ENCODE assay signal across 17 cellular contexts in genomic region chr2:138495384-138495783, GRCh38. TPM values are rescaled to one million over a fixed set of nuclear protein-coding genes. Genes with fewer than 3 reads are reported as not detected.
DNase-seq lines count a peak whose midpoint lies in the region; ATAC-seq and TF ChIP-seq lines count a peak whose summit lies in the region.
"Had no signal": no experiment of that assay in that cellular context is flagged by ENCODE, and none has a peak within 500 bp of the region (broad histone marks: within the 10 kb centered on the region; RNA-seq: fewer than 3 reads in every experiment).

No MANE protein-coding gene starts in this region.

- H3K9me3 ChIP-seq in left ventricle myocardium inferior (replicated peaks), result no peaks in the 10 kb centered on the region
- H3K9me3 ChIP-seq: BLaER1 treated with 17β-estradiol and CSF1 and Interleukin-3, amounts not matched to agents 10 nM and 100 nM had no signal

- no peaks in the 10 kb centered on the region for H3K9me3 Mint-ChIP-seq in WTC11
- H3K9me3 Mint-ChIP-seq in stimulated activated naive B cell treated with anti-CD40 and anti-IgM and Interleukin-4, amounts not matched to agents 10 μg/mL and 1 μg/mL and 100 μg/mL, for 72 hours, result no peaks in the 10 kb centered on the region
- no peaks in the 10 kb centered on the region for H3K9me3 Mint-ChIP-seq in activated naive CD8-positive, alpha-beta T cell treated with anti-CD3 and anti-CD28 coated beads for 36 hours
- no peaks in the 10 kb centered on the region for H3K9me3 Mint-ChIP-seq in activated T-helper 2 cell treated with anti-CD3 and anti-CD28 coated beads, Interferon-gamma antibody, Interleukin-2, Interleukin-4, amounts not matched to agents 10 μg/mL and 5 μg/mL and 100 μg/mL, durations not matched to agents 14 hours and 24 hours and 36 hours
- H3K9me3 Mint-ChIP-seq: CD4-positive, CD25-positive, alpha-beta regulatory T cell had no signal

- CTCF ChIA-PET in WTC11 (lab: Charles Lee), result no interaction called here

- no peaks in the 10 kb centered on the region for H3K36me3 Mint-ChIP-seq in WTC11
- H3K36me3 Mint-ChIP-seq in stimulated activated naive B cell treated with anti-CD40 and anti-IgM and Interleukin-4, amounts not matched to agents 10 μg/mL and 1 μg/mL and 100 μg/mL, for 72 hours, result peaks cover 16 to 39% of the 10 kb centered on the region in 2 donors
- peaks cover 5% of the 10 kb centered on the region for H3K36me3 Mint-ChIP-seq in activated naive CD8-positive, alpha-beta T cell treated with anti-CD3 and anti-CD28 coated beads for 36 hours
- H3K36me3 Mint-ChIP-seq in activated T-helper 2 cell treated with anti-CD3 and anti-CD28 coated beads, Interferon-gamma antibody, Interleukin-2, Interleukin-4, amounts not matched to agents 10 μg/mL and 5 μg/mL and 100 μg/mL, durations not matched to agents 14 hours and 24 hours and 36 hours (ENCODE audit: low read depth), result no peaks in the 10 kb centered on the region
- H3K36me3 Mint-ChIP-seq: CD4-positive, CD25-positive, alpha-beta regulatory T cell had no signal

- ATAC-seq in Right ventricle myocardium superior (ENCODE audit: poor library complexity) (peak; percentile 89), WTC11 (no peak), left ventricle myocardium superior (peak; percentile 89)
- no peak for ATAC-seq in stimulated activated naive B cell treated with anti-CD40 and anti-IgM and Interleukin-4, amounts not matched to agents 10 μg/mL and 1 μg/mL and 100 μg/mL, for 72 hours (replicated peaks)
- ATAC-seq: GM12878, HCT116 had no signal

- H3K4me1 ChIP-seq in left ventricle myocardium inferior, result peaks cover 4% of the 10 kb centered on the region

- no peak overlapping the region for H3K4me3 Mint-ChIP-seq in WTC11
- H3K4me3 Mint-ChIP-seq in stimulated activated naive B cell treated with anti-CD40 and anti-IgM and Interleukin-4, amounts not matched to agents 10 μg/mL and 1 μg/mL and 100 μg/mL, for 72 hours, result no peak overlapping the region
- no peak overlapping the region for H3K4me3 Mint-ChIP-seq in activated naive CD8-positive, alpha-beta T cell treated with anti-CD3 and anti-CD28 coated beads for 36 hours
- H3K4me3 Mint-ChIP-seq in activated T-helper 2 cell treated with anti-CD3 and anti-CD28 coated beads, Interferon-gamma antibody, Interleukin-2, Interleukin-4, amounts not matched to agents 10 μg/mL and 5 μg/mL and 100 μg/mL, durations not matched to agents 14 hours and 24 hours and 36 hours (ENCODE audit: low read depth), result no peak overlapping the region

- POLR2A ChIA-PET in WTC11 (lab: Charles Lee), result no interaction called here

- H3K27me3 Mint-ChIP-seq in WTC11 (ENCODE audit: low read depth), result no peaks in the 10 kb centered on the region
- H3K27me3 Mint-ChIP-seq in stimulated activated naive B cell treated with anti-CD40 and anti-IgM and Interleukin-4, amounts not matched to agents 10 μg/mL and 1 μg/mL and 100 μg/mL, for 72 hours, result no peaks in the 10 kb centered on the region
- no peaks in the 10 kb centered on the region for H3K27me3 Mint-ChIP-seq in activated naive CD8-positive, alpha-beta T cell treated with anti-CD3 and anti-CD28 coated beads for 36 hours
- peaks cover 21% of the 10 kb centered on the region for H3K27me3 Mint-ChIP-seq in activated T-helper 2 cell treated with anti-CD3 and anti-CD28 coated beads, Interferon-gamma antibody, Interleukin-2, Interleukin-4, amounts not matched to agents 10 μg/mL and 5 μg/mL and 100 μg/mL, durations not matched to agents 14 hours and 24 hours and 36 hours (ENCODE audit: low read depth)
- H3K27me3 Mint-ChIP-seq: CD4-positive, CD25-positive, alpha-beta regulatory T cell had no signal

- TF ChIP-seq CTCF in left ventricle myocardium inferior (IDR thresholded peaks at IDR 0.05; ENCODE audit: borderline replicate concordance) (no peak), WTC11 (IDR thresholded peaks at IDR 0.05) (no peak)

- no peaks in the 10 kb centered on the region for H3K27me3 ChIP-seq in left ventricle myocardium inferior (ENCODE audit: low read depth)
- H3K27me3 ChIP-seq: BLaER1 treated with 17β-estradiol and CSF1 and Interleukin-3, amounts not matched to agents 10 nM and 100 nM had no signal

- DNase-seq in Right ventricle myocardium superior (no peak), left ventricle myocardium inferior (no peak), WTC11 (ENCODE audit: low spot score) (no peak), left ventricle myocardium superior (no peak)
- DNase-seq in stimulated activated naive B cell treated with anti-CD40 and anti-IgM and Interleukin-4, amounts not matched to agents 10 μg/mL and 1 μg/mL and 100 μg/mL, for 72 hours, result no peak
- DNase-seq in activated T-cell treated with anti-CD3 and anti-CD28 coated beads, Interleukin-2, amount 50 U/mL, for 1 hour, result no peak
- DNase-seq in activated naive CD8-positive, alpha-beta T cell treated with anti-CD3 and anti-CD28 coated beads for 36 hours, result no peak
- no peak for DNase-seq in activated T-helper 2 cell treated with anti-CD3 and anti-CD28 coated beads, Interferon-gamma antibody, Interleukin-2, Interleukin-4, amounts not matched to agents 10 μg/mL and 5 μg/mL and 100 μg/mL, durations not matched to agents 14 hours and 24 hours and 36 hours (ENCODE audit: low spot score)
- DNase-seq: 8988T; AML-193; Calu3; CD4-positive, CD25-positive, alpha-beta regulatory T cell; DMS 273 treated with DMSO at 0.1 percent for 48 hours; GM23248 had no signal

- intact Hi-C loops in Right ventricle myocardium superior (cut with DNase I) (no loop called here), left ventricle myocardium inferior (cut with micrococcal nuclease) (no loop called here), left ventricle myocardium superior (cut with micrococcal nuclease) (no loop called here)
- intact Hi-C loops in activated T-helper 2 cell treated with anti-CD3 and anti-CD28 coated beads, Interferon-gamma antibody, Interleukin-2, Interleukin-4, amounts not matched to agents 10 μg/mL and 5 μg/mL and 100 μg/mL, durations not matched to agents 14 hours and 24 hours and 36 hours (cut with micrococcal nuclease), result no loop called here

- H3K36me3 ChIP-seq in left ventricle myocardium inferior, result no peaks in the 10 kb centered on the region
- H3K36me3 ChIP-seq: BLaER1 treated with 17β-estradiol and CSF1 and Interleukin-3, amounts not matched to agents 10 nM and 100 nM had no signal

- H3K4me3 ChIP-seq in left ventricle myocardium inferior, result no peak overlapping the region
- H3K4me3 ChIP-seq: BLaER1 treated with 17β-estradiol and CSF1 and Interleukin-3, amounts not matched to agents 10 nM and 100 nM; GM12878; GM23248 had no signal

- H3K27ac Mint-ChIP-seq in WTC11, result peak overlapping the region; percentile 55; the same call in 1 of the 2 replicates
- H3K27ac Mint-ChIP-seq in stimulated activated naive B cell treated with anti-CD40 and anti-IgM and Interleukin-4, amounts not matched to agents 10 μg/mL and 1 μg/mL and 100 μg/mL, for 72 hours, result peak overlapping the region; percentile 43
- no peak overlapping the region for H3K27ac Mint-ChIP-seq in activated naive CD8-positive, alpha-beta T cell treated with anti-CD3 and anti-CD28 coated beads for 36 hours
- no peak overlapping the region for H3K27ac Mint-ChIP-seq in activated T-helper 2 cell treated with anti-CD3 and anti-CD28 coated beads, Interferon-gamma antibody, Interleukin-2, Interleukin-4, amounts not matched to agents 10 μg/mL and 5 μg/mL and 100 μg/mL, durations not matched to agents 14 hours and 24 hours and 36 hours
- H3K27ac Mint-ChIP-seq: CD4-positive, CD25-positive, alpha-beta regulatory T cell had no signal

- no peak overlapping the region for H3K27ac ChIP-seq in left ventricle myocardium inferior (replicated peaks)
- H3K27ac ChIP-seq: BLaER1 treated with 17β-estradiol and CSF1 and Interleukin-3, amounts not matched to agents 10 nM and 100 nM; GM23248 had no signal

- peaks cover 22% of the 10 kb centered on the region for H3K4me1 Mint-ChIP-seq in WTC11
- peaks cover 0 to 1% of the 10 kb centered on the region in 2 donors for H3K4me1 Mint-ChIP-seq in stimulated activated naive B cell treated with anti-CD40 and anti-IgM and Interleukin-4, amounts not matched to agents 10 μg/mL and 1 μg/mL and 100 μg/mL, for 72 hours
- peaks cover 6% of the 10 kb centered on the region for H3K4me1 Mint-ChIP-seq in activated naive CD8-positive, alpha-beta T cell treated with anti-CD3 and anti-CD28 coated beads for 36 hours
- H3K4me1 Mint-ChIP-seq in activated T-helper 2 cell treated with anti-CD3 and anti-CD28 coated beads, Interferon-gamma antibody, Interleukin-2, Interleukin-4, amounts not matched to agents 10 μg/mL and 5 μg/mL and 100 μg/mL, durations not matched to agents 14 hours and 24 hours and 36 hours (ENCODE audit: low read depth), result peaks cover 10% of the 10 kb centered on the region

TF ChIP-seq in WTC11, 78 proteins besides CTCF, POLR2A, EP300 and RAD21:
- TF ChIP-seq, protein P1, sequence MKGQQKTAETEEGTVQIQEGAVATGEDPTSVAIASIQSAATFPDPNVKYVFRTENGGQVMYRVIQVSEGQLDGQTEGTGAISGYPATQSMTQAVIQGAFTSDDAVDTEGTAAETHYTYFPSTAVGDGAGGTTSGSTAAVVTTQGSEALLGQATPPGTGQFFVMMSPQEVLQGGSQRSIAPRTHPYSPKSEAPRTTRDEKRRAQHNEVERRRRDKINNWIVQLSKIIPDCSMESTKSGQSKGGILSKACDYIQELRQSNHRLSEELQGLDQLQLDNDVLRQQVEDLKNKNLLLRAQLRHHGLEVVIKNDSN (CRISPR knock-in tag; IDR thresholded peaks at IDR 0.05), result no peak
- TF ChIP-seq ZNF317 (CRISPR knock-in tag; IDR thresholded peaks at IDR 0.05; ENCODE audit: borderline replicate concordance, low read depth) (no peak), SP1 (CRISPR knock-in tag; conservative IDR thresholded peaks at IDR 0.05) (no peak), ZNF232 (CRISPR knock-in tag; IDR thresholded peaks at IDR 0.05) (no peak), RORB (CRISPR knock-in tag; IDR thresholded peaks at IDR 0.05) (no peak), ZNF396 (CRISPR knock-in tag; IDR thresholded peaks at IDR 0.05; ENCODE audit: borderline replicate concordance) (no peak), ELF4 (CRISPR knock-in tag; IDR thresholded peaks at IDR 0.05; ENCODE audit: low read depth) (no peak)
- TF ChIP-seq, protein P2, sequence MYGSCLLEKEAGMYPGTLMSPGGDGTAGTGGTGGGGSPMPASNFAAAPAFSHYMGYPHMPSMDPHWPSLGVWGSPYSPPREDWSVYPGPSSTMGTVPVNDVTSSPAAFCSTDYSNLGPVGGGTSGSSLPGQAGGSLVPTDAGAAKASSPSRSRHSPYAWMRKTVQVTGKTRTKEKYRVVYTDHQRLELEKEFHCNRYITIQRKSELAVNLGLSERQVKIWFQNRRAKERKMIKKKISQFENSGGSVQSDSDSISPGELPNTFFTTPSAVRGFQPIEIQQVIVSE (CRISPR knock-in tag; IDR thresholded peaks at IDR 0.05; ENCODE audit: borderline replicate concordance), result no peak
TF ChIP-seq in WTC11: peak in this region for 0.

RNA-seq across cellular contexts. Expression of gene SPOPL, which starts 6.2 kb away (rescaled TPM):
- total RNA-seq in Right ventricle myocardium superior (12.9 TPM), left ventricle myocardium inferior (13.5 TPM), WTC11 (2021) (10.3 to 13.3 TPM (median 11.4 TPM) in 3 replicates), left ventricle myocardium superior (12.7 TPM)
- total RNA-seq in activated naive CD8-positive, alpha-beta T cell treated with anti-CD3 and anti-CD28 coated beads for 36 hours, result 10 to 100 TPM; 14.3 to 14.6 TPM
- total RNA-seq in activated T-helper 2 cell treated with anti-CD3 and anti-CD28 coated beads, Interferon-gamma antibody, Interleukin-2, Interleukin-4, amounts not matched to agents 10 μg/mL and 5 μg/mL and 100 μg/mL, durations not matched to agents 14 hours and 24 hours and 36 hours, result 15.1 and 17.0 TPM in 2 replicates

Comparison
In these comparisons a context has a peak if more than half of its experiments do, and no peak if none do; other contexts are left out.
1. ATAC-seq: peak in Right ventricle myocardium superior (single experiment) and left ventricle myocardium superior (single experiment); none in WTC11 (single experiment) and stimulated activated naive B cell treated with anti-CD40 and anti-IgM and Interleukin-4, amounts not matched to agents 10 μg/mL and 1 μg/mL and 100 μg/mL, for 72 hours (0 of 2).
2. H3K27ac Mint-ChIP-seq: peak in WTC11 (single experiment) and stimulated activated naive B cell treated with anti-CD40 and anti-IgM and Interleukin-4, amounts not matched to agents 10 μg/mL and 1 μg/mL and 100 μg/mL, for 72 hours (single experiment); none in activated naive CD8-positive, alpha-beta T cell treated with anti-CD3 and anti-CD28 coated beads for 36 hours (single experiment) and activated T-helper 2 cell treated with anti-CD3 and anti-CD28 coated beads, Interferon-gamma antibody, Interleukin-2, Interleukin-4, amounts not matched to agents 10 μg/mL and 5 μg/mL and 100 μg/mL, durations not matched to agents 14 hours and 24 hours and 36 hours (single experiment).